ENCODE assay signal across 18 cellular contexts in the genomic region with DNA sequence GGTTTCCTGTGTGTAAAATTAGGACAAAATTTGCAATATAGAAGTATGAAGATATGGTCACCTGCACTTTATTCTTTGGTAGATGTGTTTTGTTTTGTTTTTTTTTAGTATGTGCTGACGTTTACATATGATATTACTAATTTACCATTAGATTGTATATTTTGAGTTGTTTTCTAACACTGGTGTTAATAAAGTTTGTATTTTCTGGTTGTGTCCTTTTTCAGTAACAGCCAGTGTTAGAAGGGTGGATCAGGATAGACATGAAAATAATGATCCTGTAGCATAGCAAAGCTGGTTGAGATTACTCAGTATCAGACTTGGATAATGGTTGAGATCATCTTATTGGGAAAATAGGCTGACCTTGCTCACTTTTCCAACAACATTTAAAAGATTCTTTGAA.
"Had no signal": no experiment of that assay in that cellular context is flagged by ENCODE, and none has a peak within 500 bp of the region (broad histone marks: within the 10 kb centered on the region; RNA-seq: fewer than 3 reads in every experiment).

No MANE protein-coding gene starts in this region.

- H3K27ac Mint-ChIP-seq: activated CD4-positive, alpha-beta memory T cell treated with anti-CD3 and anti-CD28 coated beads for 36 hours; activated CD4-positive, alpha-beta T cell treated with anti-CD3 and anti-CD28 coated beads for 36 hours; activated naive CD4-positive, alpha-beta T cell treated with anti-CD3 and anti-CD28 coated beads, Interleukin-2, amount 10 ng/mL, durations not matched to agents 7 days and 5 days; nephron; stimulated activated memory B cell treated with anti-CD40 and anti-IgM and Interleukin-4, amounts not matched to agents 10 μg/mL and 1 μg/mL and 100 μg/mL, for 72 hours had no signal

- H3K4me3 ChIP-seq: esophagus squamous epithelium, spleen, testis, upper lobe of right lung had no signal

- DNase-seq: activated CD4-positive, alpha-beta memory T cell treated with anti-CD3 and anti-CD28 coated beads for 36 hours; activated CD4-positive, alpha-beta T cell treated with anti-CD3 and anti-CD28 coated beads for 36 hours; activated naive CD4-positive, alpha-beta T cell treated with anti-CD3 and anti-CD28 coated beads, Interleukin-2, amount 10 ng/mL, durations not matched to agents 7 days and 5 days; cerebellar nuclear complex; cortex of kidney; effector CD4-positive, alpha-beta T cell; esophagus squamous epithelium; mesendoderm; retina; spleen; stimulated activated CD4-positive, alpha-beta T cell treated with anti-CD3 and anti-CD28 coated beads, Interleukin-4, amount 100 ng/mL, for 4 hours; testis; upper lobe of right lung had no signal

- ATAC-seq: activated CD4-positive, alpha-beta T cell treated with anti-CD3 and anti-CD28 coated beads for 36 hours; stimulated activated memory B cell treated with anti-CD40 and anti-IgM and Interleukin-4, amounts not matched to agents 10 μg/mL and 1 μg/mL and 100 μg/mL, for 72 hours; upper lobe of right lung had no signal

- H3K27me3 ChIP-seq: esophagus squamous epithelium, spleen, testis, upper lobe of right lung had no signal

- H3K9me3 Mint-ChIP-seq: activated CD4-positive, alpha-beta memory T cell treated with anti-CD3 and anti-CD28 coated beads for 36 hours; activated naive CD4-positive, alpha-beta T cell treated with anti-CD3 and anti-CD28 coated beads, Interleukin-2, amount 10 ng/mL, durations not matched to agents 7 days and 5 days; nephron; stimulated activated memory B cell treated with anti-CD40 and anti-IgM and Interleukin-4, amounts not matched to agents 10 μg/mL and 1 μg/mL and 100 μg/mL, for 72 hours had no signal

- H3K27me3 Mint-ChIP-seq: activated CD4-positive, alpha-beta memory T cell treated with anti-CD3 and anti-CD28 coated beads for 36 hours; activated CD4-positive, alpha-beta T cell treated with anti-CD3 and anti-CD28 coated beads for 36 hours; activated naive CD4-positive, alpha-beta T cell treated with anti-CD3 and anti-CD28 coated beads, Interleukin-2, amount 10 ng/mL, durations not matched to agents 7 days and 5 days; stimulated activated memory B cell treated with anti-CD40 and anti-IgM and Interleukin-4, amounts not matched to agents 10 μg/mL and 1 μg/mL and 100 μg/mL, for 72 hours had no signal

- H3K9me3 ChIP-seq: esophagus squamous epithelium, spleen, testis, upper lobe of right lung had no signal

- H3K27ac ChIP-seq: spleen, testis, upper lobe of right lung had no signal

- FAIRE-seq: bronchial epithelial cell, endothelial cell of umbilical vein, TTC549 had no signal

- H3K4me3 Mint-ChIP-seq: activated CD4-positive, alpha-beta memory T cell treated with anti-CD3 and anti-CD28 coated beads for 36 hours; activated CD4-positive, alpha-beta T cell treated with anti-CD3 and anti-CD28 coated beads for 36 hours; activated naive CD4-positive, alpha-beta T cell treated with anti-CD3 and anti-CD28 coated beads, Interleukin-2, amount 10 ng/mL, durations not matched to agents 7 days and 5 days; nephron; stimulated activated memory B cell treated with anti-CD40 and anti-IgM and Interleukin-4, amounts not matched to agents 10 μg/mL and 1 μg/mL and 100 μg/mL, for 72 hours had no signal
